Comparison of ENCODE assay signal across 16 cellular contexts in genomic region chr6:5833120-5833519, GRCh38.
DNase-seq lines count a peak whose midpoint lies in the region; ATAC-seq and TF ChIP-seq lines count a peak whose summit lies in the region.
"Had no signal": no experiment of that assay in that cellular context is flagged by ENCODE, and none has a peak within 500 bp of the region (broad histone marks: within the 10 kb centered on the region; RNA-seq: fewer than 3 reads in every experiment).

No MANE protein-coding gene starts in this region.

- no peak for DNase-seq in activated naive CD4-positive, alpha-beta T cell treated with anti-CD3 and anti-CD28 coated beads, Interleukin-2, amount 10 ng/mL, durations not matched to agents 7 days and 5 days
- DNase-seq in activated naive CD4-positive, alpha-beta T cell (lab: John Stamatoyannopoulos, UW), result no peak
- DNase-seq in HL-60 (ENCODE audit: low read depth in 1 of 2, low spot score in 1 of 2) (no peak), posterior vena cava (ENCODE audit: low spot score) (no peak), nucleus accumbens (lab: John Stamatoyannopoulos, UW) (no peak), T-helper 2 cell (no peak)
- no peak for DNase-seq in stimulated activated effector memory CD8-positive, alpha-beta T cell treated with anti-CD3 and anti-CD28 coated beads, Interleukin-12 subunit alpha, Interleukin-12 subunit beta, amount 100 ng/mL, for 72 hours (ENCODE audit: low spot score in 2 of 2)
- DNase-seq: COR-L47, DMS153, HCEC 1CT, NCI-H1436 treated with DMSO at 0.1 percent for 48 hours, NCI-H2081, SHP77 had no signal

- intact Hi-C loops in dendritic cell treated with granulocyte-macrophage colony-stimulating factor and Interleukin-4, amounts not matched to agents 40 ng/mL and 50 ng/mL, for 4 days (cut with micrococcal nuclease), result no loop called here
- intact Hi-C loops in posterior vena cava (cut with DNase I), result loop anchor here in 1 of 2 donors (5.0 kb wide), 1 partner anchor 661 kb away; no protein-coding TSS in a partner anchor

- no peaks in the 10 kb centered on the region for H3K9me3 Mint-ChIP-seq in activated naive CD4-positive, alpha-beta T cell treated with anti-CD3 and anti-CD28 coated beads, Interleukin-2, amount 10 ng/mL, durations not matched to agents 7 days and 5 days
- peaks cover 8% of the 10 kb centered on the region for H3K9me3 Mint-ChIP-seq in dendritic cell treated with granulocyte-macrophage colony-stimulating factor and Interleukin-4, amounts not matched to agents 40 ng/mL and 50 ng/mL, for 4 days
- H3K9me3 Mint-ChIP-seq in stimulated activated effector memory CD8-positive, alpha-beta T cell treated with anti-CD3 and anti-CD28 coated beads, Interleukin-12 subunit alpha, Interleukin-12 subunit beta, amount 100 ng/mL, for 72 hours, result no peaks in the 10 kb centered on the region
- H3K9me3 Mint-ChIP-seq: IgD-negative memory B cell had no signal

- H3K27ac ChIP-seq in HL-60 (replicated peaks), result peak overlapping the region; percentile 11; the same call in 1 of the 2 replicates
- H3K27ac ChIP-seq: A549 had no signal

- no peak for ATAC-seq in stimulated activated effector memory CD8-positive, alpha-beta T cell treated with anti-CD3 and anti-CD28 coated beads, Interleukin-12 subunit alpha, Interleukin-12 subunit beta, amount 100 ng/mL, for 72 hours
- ATAC-seq: A549 had no signal

- H3K36me3 Mint-ChIP-seq in activated naive CD4-positive, alpha-beta T cell treated with anti-CD3 and anti-CD28 coated beads, Interleukin-2, amount 10 ng/mL, durations not matched to agents 7 days and 5 days, result peaks cover 3% of the 10 kb centered on the region
- H3K36me3 Mint-ChIP-seq in dendritic cell treated with granulocyte-macrophage colony-stimulating factor and Interleukin-4, amounts not matched to agents 40 ng/mL and 50 ng/mL, for 4 days (ENCODE audit: low read depth), result no peaks in the 10 kb centered on the region
- H3K36me3 Mint-ChIP-seq in stimulated activated effector memory CD8-positive, alpha-beta T cell treated with anti-CD3 and anti-CD28 coated beads, Interleukin-12 subunit alpha, Interleukin-12 subunit beta, amount 100 ng/mL, for 72 hours, result no peaks in the 10 kb centered on the region

- peaks cover 10% of the 10 kb centered on the region for H3K27me3 Mint-ChIP-seq in activated naive CD4-positive, alpha-beta T cell treated with anti-CD3 and anti-CD28 coated beads, Interleukin-2, amount 10 ng/mL, durations not matched to agents 7 days and 5 days
- peaks cover 8% of the 10 kb centered on the region for H3K27me3 Mint-ChIP-seq in dendritic cell treated with granulocyte-macrophage colony-stimulating factor and Interleukin-4, amounts not matched to agents 40 ng/mL and 50 ng/mL, for 4 days

- CTCF ChIA-PET in activated naive CD4-positive, alpha-beta T cell treated with anti-CD3 and anti-CD28 coated beads, Interleukin-2, amount 10 ng/mL, durations not matched to agents 7 days and 5 days (lab: Charles Lee), result no interaction called here

- H3K4me3 ChIP-seq in HL-60 (replicated peaks; ENCODE audit: insufficient read depth, low read length), result no peak overlapping the region
- H3K4me3 ChIP-seq: A549 had no signal

- peaks cover 46% of the 10 kb centered on the region for H3K4me1 Mint-ChIP-seq in activated naive CD4-positive, alpha-beta T cell treated with anti-CD3 and anti-CD28 coated beads, Interleukin-2, amount 10 ng/mL, durations not matched to agents 7 days and 5 days
- H3K4me1 Mint-ChIP-seq in dendritic cell treated with granulocyte-macrophage colony-stimulating factor and Interleukin-4, amounts not matched to agents 40 ng/mL and 50 ng/mL, for 4 days (ENCODE audit: low read depth), result peaks cover 45% of the 10 kb centered on the region
- peaks cover 38% of the 10 kb centered on the region for H3K4me1 Mint-ChIP-seq in stimulated activated effector memory CD8-positive, alpha-beta T cell treated with anti-CD3 and anti-CD28 coated beads, Interleukin-12 subunit alpha, Interleukin-12 subunit beta, amount 100 ng/mL, for 72 hours

- no peak for TF ChIP-seq CTCF in HL-60 (IDR thresholded peaks at IDR 0.05; ENCODE audit: insufficient read depth, low read length)

- no peak overlapping the region for H3K4me3 Mint-ChIP-seq in activated naive CD4-positive, alpha-beta T cell treated with anti-CD3 and anti-CD28 coated beads, Interleukin-2, amount 10 ng/mL, durations not matched to agents 7 days and 5 days
- no peak overlapping the region for H3K4me3 Mint-ChIP-seq in dendritic cell treated with granulocyte-macrophage colony-stimulating factor and Interleukin-4, amounts not matched to agents 40 ng/mL and 50 ng/mL, for 4 days
- no peak overlapping the region for H3K4me3 Mint-ChIP-seq in stimulated activated effector memory CD8-positive, alpha-beta T cell treated with anti-CD3 and anti-CD28 coated beads, Interleukin-12 subunit alpha, Interleukin-12 subunit beta, amount 100 ng/mL, for 72 hours

- H3K27me3 ChIP-seq in HL-60 (ENCODE audit: insufficient read depth, poor library complexity, severe bottlenecking), result no peaks in the 10 kb centered on the region

- H3K27ac Mint-ChIP-seq in activated naive CD4-positive, alpha-beta T cell treated with anti-CD3 and anti-CD28 coated beads, Interleukin-2, amount 10 ng/mL, durations not matched to agents 7 days and 5 days, result peak overlapping the region; percentile 96
- H3K27ac Mint-ChIP-seq in dendritic cell treated with granulocyte-macrophage colony-stimulating factor and Interleukin-4, amounts not matched to agents 40 ng/mL and 50 ng/mL, for 4 days, result peak overlapping the region; percentile 71
- peak overlapping the region; percentile 94 for H3K27ac Mint-ChIP-seq in stimulated activated effector memory CD8-positive, alpha-beta T cell treated with anti-CD3 and anti-CD28 coated beads, Interleukin-12 subunit alpha, Interleukin-12 subunit beta, amount 100 ng/mL, for 72 hours
- H3K27ac Mint-ChIP-seq: IgD-negative memory B cell had no signal
